ENCODE assay signal across 25 cellular contexts in the genomic region with DNA sequence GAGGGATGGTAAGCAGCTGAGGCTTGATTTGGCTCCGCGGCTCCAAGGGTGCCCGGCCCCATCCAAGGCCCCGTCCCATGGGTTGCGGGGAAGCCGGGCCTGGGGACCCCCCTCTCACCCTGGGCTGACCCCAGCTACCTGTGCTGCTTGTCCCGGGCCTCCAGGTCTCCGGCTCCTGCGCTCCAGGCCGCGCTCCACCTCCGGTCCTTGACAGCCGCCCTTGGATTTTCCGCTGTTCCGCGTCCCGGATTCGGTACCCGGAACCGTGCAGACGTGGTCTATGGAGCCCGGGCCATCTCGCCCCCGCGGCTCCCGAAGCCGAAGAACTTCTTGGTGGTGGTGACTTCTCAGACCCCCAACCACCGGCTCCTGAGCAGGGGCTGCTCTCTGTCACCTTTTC. TPM values are rescaled to one million over a fixed set of nuclear protein-coding genes. Genes with fewer than 3 reads are reported as not detected.
"Had no signal": no experiment of that assay in that cellular context is flagged by ENCODE, and none has a peak within 500 bp of the region (broad histone marks: within the 10 kb centered on the region; RNA-seq: fewer than 3 reads in every experiment).

No MANE protein-coding gene starts in this region.

- DNase-seq: activated CD4-positive, alpha-beta T cell treated with anti-CD3 and anti-CD28 coated beads, Interleukin-2, amount 10 ng/mL, durations not matched to agents 7 days and 5 days; activated CD4-positive, CD25-positive, alpha-beta regulatory T cell treated with anti-CD3 and anti-CD28 coated beads, Interleukin-2, amount 50 U/mL, for 72 hours; activated CD8-positive, alpha-beta memory T cell treated with anti-CD3 and anti-CD28 coated beads, Interleukin-2, amount 10 ng/mL, durations not matched to agents 7 days and 5 days; activated CD8-positive, alpha-beta T cell treated with anti-CD3 and anti-CD28 coated beads for 36 hours; activated gamma-delta T cell; activated T-cell treated with anti-CD3 and anti-CD28 coated beads for 4 hours; glutamatergic neuron; midbrain; right lobe of liver; stimulated activated CD4-positive, alpha-beta T cell treated with anti-CD3 and anti-CD28 coated beads, Interleukin-1b, Interleukin-23, amount 100 ng/mL, for 48 hours; substantia nigra; T-cell had no signal

- ATAC-seq: activated CD8-positive, alpha-beta memory T cell treated with anti-CD3 and anti-CD28 coated beads, Interleukin-2, amount 10 ng/mL, durations not matched to agents 7 days and 5 days; activated CD8-positive, alpha-beta T cell treated with anti-CD3 and anti-CD28 coated beads for 36 hours; activated naive CD4-positive, alpha-beta T cell treated with anti-CD3 and anti-CD28 coated beads, Interleukin-2, amount 50 U/mL, for 72 hours; left lobe of liver; T-cell had no signal

- H3K36me3 ChIP-seq: ascending aorta, esophagus muscularis mucosa, neutrophil, pancreas, right lobe of liver, thyroid gland had no signal

- H3K4me3 ChIP-seq: ascending aorta, coronary artery, esophagus muscularis mucosa, pancreas, right lobe of liver, skin epidermis, thyroid gland had no signal

- H3K27me3 ChIP-seq: ascending aorta, pancreas, right lobe of liver, thyroid gland had no signal

- H3K27ac ChIP-seq: ascending aorta, coronary artery, esophagus muscularis mucosa, neutrophil, pancreas, right lobe of liver, skin epidermis, thyroid gland, VCaP had no signal

- H3K4me1 ChIP-seq: ascending aorta, esophagus muscularis mucosa, pancreas, right lobe of liver had no signal

- H3K9me3 ChIP-seq: ascending aorta, esophagus muscularis mucosa, neutrophil, pancreas, right lobe of liver, thyroid gland had no signal

RNA-seq across cellular contexts. Expression of a gene that starts 48.3 kb away (rescaled TPM):
- total RNA-seq: activated CD4-positive, alpha-beta T cell treated with anti-CD3 and anti-CD28 coated beads, Interleukin-2, amount 10 ng/mL, durations not matched to agents 7 days and 5 days; activated CD8-positive, alpha-beta memory T cell treated with anti-CD3 and anti-CD28 coated beads, Interleukin-2, amount 10 ng/mL, durations not matched to agents 7 days and 5 days; activated CD8-positive, alpha-beta T cell treated with anti-CD3 and anti-CD28 coated beads for 36 hours; activated naive CD4-positive, alpha-beta T cell treated with anti-CD3 and anti-CD28 coated beads, Interleukin-2, amount 50 U/mL, for 72 hours; ascending aorta; left lobe of liver; natural killer cell treated with Interleukin-12 subunit alpha and Interleukin-12 subunit beta and Interleukin-15 and Interleukin-18, amount 100 ng/mL, for 72 hours; pulmonary artery endothelial cell; T-cell; thyroid gland had no signal
- polyA plus RNA-seq: keratinocyte had no signal
